ENCODE assay signal across 8 cellular contexts in genomic region chr18:75525-76160, GRCh38. TPM values are rescaled to one million over a fixed set of nuclear protein-coding genes. Genes with fewer than 3 reads are reported as not detected.
"Had no signal": no experiment of that assay in that cellular context is flagged by ENCODE, and none has a peak within 500 bp of the region (broad histone marks: within the 10 kb centered on the region; RNA-seq: fewer than 3 reads in every experiment).

No MANE protein-coding gene starts in this region.

RNA-seq across cellular contexts. Expression of gene TUBB8B, which starts 26.2 kb away (rescaled TPM):
- total RNA-seq: activated CD8-positive, alpha-beta T cell treated with anti-CD3 and anti-CD28 coated beads for 36 hours; activated naive CD8-positive, alpha-beta T cell treated with anti-CD3 and anti-CD28 coated beads for 36 hours; activated T-cell treated with anti-CD3 and anti-CD28 coated beads, Interleukin-2, amount 50 U/mL, for 72 hours; activated T-helper 2 cell treated with anti-CD3 and anti-CD28 coated beads, Interferon-gamma antibody, Interleukin-2, Interleukin-4, amounts not matched to agents 10 μg/mL and 5 μg/mL and 100 μg/mL, durations not matched to agents 14 hours and 24 hours and 36 hours; cardiac septum; Right ventricle myocardium inferior; RPMI7951; T-cell had no signal
